1 cellular context compared by ENCODE assay signal in genomic region chr11:503179-503981, GRCh38.
A peak's percentile ranks its signal among the peaks of the same experiment; 100 is the strongest.
TF ChIP-seq lines count a peak whose summit lies in the region.

No MANE protein-coding gene starts in this region.

TF ChIP-seq in K562, 482 proteins besides CTCF, POLR2A, EP300 and RAD21 (continued from another document and continues in another):
- TF ChIP-seq E2F5 (CRISPR knock-in tag; IDR thresholded peaks at IDR 0.05) (no peak), ZNF24 (IDR thresholded peaks at IDR 0.05) (no peak), USF2 (CRISPR knock-in tag; IDR thresholded peaks at IDR 0.05) (peak; percentile 64), ATF1 (CRISPR knock-in tag; IDR thresholded peaks at IDR 0.05) (no peak), ATF1 (tag; IDR thresholded peaks at IDR 0.05) (no peak), ATF4 (CRISPR knock-in tag; IDR thresholded peaks at IDR 0.05) (peak; percentile 49), NR3C1 (CRISPR knock-in tag; IDR thresholded peaks at IDR 0.05) (no peak), FIP1L1 (IDR thresholded peaks at IDR 0.05; ENCODE audit: low read depth, low read length, poor library complexity, severe bottlenecking) (no peak), ZNF512 (tag; IDR thresholded peaks at IDR 0.05) (no peak), SNIP1 (IDR thresholded peaks at IDR 0.05; ENCODE audit: low read depth) (no peak), HDAC1 (IDR thresholded peaks at IDR 0.05) (no peak), ZNF639 (CRISPR knock-in tag; conservative IDR thresholded peaks at IDR 0.05 in 1 of 2, IDR thresholded peaks at IDR 0.05 in 1 of 2) (0 out of 4 replicates have a peak, but pooled peaks of 1 of the 2 experiments have one; percentile 20), MEF2D (tag; conservative IDR thresholded peaks at IDR 0.05; ENCODE audit: low read depth) (no peak), TBP (optimal IDR thresholded peaks at IDR 0.05; ENCODE audit: low read depth, low read length) (no peak), KAT7 (CRISPR knock-in tag; IDR thresholded peaks at IDR 0.05; ENCODE audit: borderline replicate concordance) (no peak), MECOM (CRISPR knock-in tag; IDR thresholded peaks at IDR 0.05) (no peak), PTBP1 (IDR thresholded peaks at IDR 0.05; ENCODE audit: low read depth, low read length) (no peak), ZBTB7A (IDR thresholded peaks at IDR 0.05; ENCODE audit: borderline replicate concordance, control insufficient read depth, low read depth, low read length) (no peak), ZNF592 (IDR thresholded peaks at IDR 0.05) (0 out of 2 replicates have a peak, but pooled peaks have one; percentile 19), CBFA2T2 (conservative IDR thresholded peaks at IDR 0.05) (no peak), ZNF217 (CRISPR knock-in tag; IDR thresholded peaks at IDR 0.05) (no peak), TARDBP (IDR thresholded peaks at IDR 0.05) (no peak), CXXC5 (CRISPR knock-in tag; IDR thresholded peaks at IDR 0.05) (0 out of 2 replicates have a peak, but pooled peaks have one; percentile 37), PHTF2 (CRISPR knock-in tag; IDR thresholded peaks at IDR 0.05) (no peak), ZNF518B (CRISPR knock-in tag; IDR thresholded peaks at IDR 0.05) (no peak), ZNF561 (CRISPR knock-in tag; conservative IDR thresholded peaks at IDR 0.05) (no peak), MCM3 (IDR thresholded peaks at IDR 0.05) (no peak), ZNF79 (CRISPR knock-in tag; IDR thresholded peaks at IDR 0.05; ENCODE audit: low read depth) (no peak), KDM1A (IDR thresholded peaks at IDR 0.05) (no peak), ZNF324 (CRISPR knock-in tag; IDR thresholded peaks at IDR 0.05) (0 out of 2 replicates have a peak, but pooled peaks have one; percentile 9), HMGN3 (IDR thresholded peaks at IDR 0.05; ENCODE audit: borderline replicate concordance, extremely low read depth, insufficient read length, low read depth, low read length) (no peak), REST (CRISPR knock-in tag; IDR thresholded peaks at IDR 0.05; ENCODE audit: low read depth) (no peak), DDX20 (tag; IDR thresholded peaks at IDR 0.05; ENCODE audit: low read depth) (no peak), CSDE1 (IDR thresholded peaks at IDR 0.05) (no peak), MYC (IDR thresholded peaks at IDR 0.05; ENCODE audit: low read depth, low read length) (peak; percentile 59), MYC (CRISPR knock-in tag; IDR thresholded peaks at IDR 0.05; ENCODE audit: borderline replicate concordance, low read depth) (no peak), NBN (IDR thresholded peaks at IDR 0.05; ENCODE audit: low read depth) (no peak), CHD2 (IDR thresholded peaks at IDR 0.05; ENCODE audit: low read depth, low read length) (no peak), ATF7 (IDR thresholded peaks at IDR 0.05) (no peak), ASH1L (IDR thresholded peaks at IDR 0.05; ENCODE audit: borderline replicate concordance, low read depth, partially characterized antibody) (no peak), MXI1 (IDR thresholded peaks at IDR 0.05; ENCODE audit: low read depth, low read length) (0 out of 2 replicates have a peak, but pooled peaks have one; percentile 2), FUS (optimal IDR thresholded peaks at IDR 0.05; ENCODE audit: low read depth, low read length) (no peak), MAZ (CRISPR knock-in tag; conservative IDR thresholded peaks at IDR 0.05 in 1 of 2, IDR thresholded peaks at IDR 0.05 in 1 of 2) (0 out of 4 replicates have a peak, but pooled peaks of 1 of the 2 experiments have one; percentile 7), TRIM25 (IDR thresholded peaks at IDR 0.05; ENCODE audit: borderline replicate concordance) (no peak), ZNF121 (CRISPR knock-in tag; conservative IDR thresholded peaks at IDR 0.05) (no peak)
